ENCODE assay signal across 1 cellular context in genomic region chr1:36236302-36236701, GRCh38.
A peak's percentile ranks its signal among the peaks of the same experiment; 100 is the strongest.
TF ChIP-seq lines count a peak whose summit lies in the region.

No MANE protein-coding gene starts in this region.

TF ChIP-seq in HEK293, 187 proteins besides CTCF, POLR2A, EP300 and RAD21 (continued from another document):
- no peak for TF ChIP-seq ZNF830 (tag by site-specific recombination; IDR thresholded peaks at IDR 0.05; ENCODE audit: low read depth)
- TF ChIP-seq ZFP69B (tag by site-specific recombination; IDR thresholded peaks at IDR 0.05) = no peak
- TF ChIP-seq ZNF19 (tag by site-specific recombination; IDR thresholded peaks at IDR 0.05; ENCODE audit: low read depth) = no peak
- peak; percentile 91 for TF ChIP-seq PRDM1 (tag by site-specific recombination; IDR thresholded peaks at IDR 0.05)
- TF ChIP-seq ZNF501 (tag by site-specific recombination; IDR thresholded peaks at IDR 0.05) = no peak
- no peak for TF ChIP-seq YY2 (tag by site-specific recombination; IDR thresholded peaks at IDR 0.05)
